34 cellular contexts compared by ENCODE assay signal in the genomic region with DNA sequence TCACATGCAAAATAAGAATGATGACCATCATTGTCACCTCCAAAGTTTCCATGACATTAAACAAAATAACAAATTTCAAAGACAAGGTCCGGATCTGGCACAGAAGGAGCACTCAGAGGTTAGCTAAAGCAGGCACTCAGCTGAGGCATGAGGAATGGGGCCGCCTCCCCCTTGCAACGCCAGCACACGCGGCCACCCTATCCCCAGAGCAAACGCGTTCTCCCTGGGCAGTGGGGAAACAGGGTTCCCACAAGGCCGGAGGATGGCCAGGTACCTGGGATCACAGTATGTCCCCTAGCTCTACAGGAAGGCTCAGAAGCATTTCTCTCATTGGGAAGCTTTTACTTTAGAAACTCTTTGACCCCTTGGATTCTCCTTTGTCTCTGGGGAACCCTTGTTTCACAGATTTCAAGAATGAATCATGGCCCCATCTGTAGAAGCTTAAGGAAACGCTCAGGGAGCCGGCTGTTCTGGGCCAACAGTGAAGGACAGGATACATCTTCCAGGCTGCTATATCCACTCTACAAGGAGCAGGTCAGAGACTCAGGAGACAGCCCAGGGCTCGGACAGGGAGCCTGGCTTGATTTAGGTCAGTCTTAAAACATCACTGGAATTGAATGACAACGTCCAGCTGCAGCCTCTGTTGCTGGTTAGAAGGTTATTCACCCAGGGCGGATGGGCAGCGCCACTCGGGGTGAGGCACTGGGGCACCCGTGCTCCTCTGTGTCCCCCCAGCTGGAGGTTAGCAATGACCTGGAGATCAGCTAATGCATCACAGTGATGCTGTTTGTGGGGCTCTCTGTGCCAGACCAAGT.
"Had no signal": no experiment of that assay in that cellular context is flagged by ENCODE, and none has a peak within 500 bp of the region (broad histone marks: within the 10 kb centered on the region; RNA-seq: fewer than 3 reads in every experiment).

No MANE protein-coding gene starts in this region.

- ATAC-seq: activated CD4-positive, CD25-positive, alpha-beta regulatory T cell treated with anti-CD3 and anti-CD28 coated beads, Interleukin-2, amount 50 U/mL, for 24 hours; activated CD8-positive, alpha-beta T cell treated with anti-CD3 and anti-CD28 coated beads for 36 hours; activated naive CD8-positive, alpha-beta T cell treated with anti-CD3 and anti-CD28 coated beads, Interleukin-2, amount 50 U/mL, for 24 hours; activated T-cell treated with anti-CD3 and anti-CD28 coated beads, Interleukin-2, amount 50 U/mL, for 4 hours; activated T-helper 17 cell treated with anti-CD3 and anti-CD28 coated beads, Interleukin-2, amount 50 U/mL, for 72 hours; esophagus mucosa; T-helper 17 cell had no signal

- H3K27ac Mint-ChIP-seq: activated B cell treated with CpG ODN at 0.5 μM for 24 hours; activated CD8-positive, alpha-beta T cell treated with anti-CD3 and anti-CD28 coated beads for 36 hours; activated naive CD8-positive, alpha-beta T cell; activated naive CD8-positive, alpha-beta T cell treated with anti-CD3 and anti-CD28 coated beads, Interleukin-2, amount 50 U/mL, for 24 hours; activated T-helper 17 cell treated with anti-CD3 and anti-CD28 coated beads, Interleukin-2, amount 50 U/mL, for 72 hours; brain; dendritic cell treated with granulocyte-macrophage colony-stimulating factor and Interleukin-4, amounts not matched to agents 40 ng/mL and 50 ng/mL, for 4 days; endodermal cell; T-helper 17 cell; T-helper 2 cell treated with Interferon-gamma antibody and Interleukin-4, amounts not matched to agents 5 μg/mL and 100 μg/mL, for 36 hours had no signal

- H3K4me1 Mint-ChIP-seq: activated B cell treated with CpG ODN at 0.5 μM for 24 hours; activated naive CD8-positive, alpha-beta T cell treated with anti-CD3 and anti-CD28 coated beads, Interleukin-2, amount 50 U/mL, for 24 hours; activated T-helper 17 cell treated with anti-CD3 and anti-CD28 coated beads, Interleukin-2, amount 50 U/mL, for 72 hours; endodermal cell had no signal

- H3K27me3 Mint-ChIP-seq: activated B cell treated with CpG ODN at 0.5 μM for 24 hours; dendritic cell treated with granulocyte-macrophage colony-stimulating factor and Interleukin-4, amounts not matched to agents 40 ng/mL and 50 ng/mL, for 4 days had no signal

- H3K4me1 ChIP-seq: adrenal gland, ascending aorta had no signal

- H3K9me3 ChIP-seq: adrenal gland, ascending aorta had no signal

- H3K4me3 Mint-ChIP-seq: activated B cell treated with CpG ODN at 0.5 μM for 24 hours; activated CD8-positive, alpha-beta T cell treated with anti-CD3 and anti-CD28 coated beads for 36 hours; activated naive CD8-positive, alpha-beta T cell; activated naive CD8-positive, alpha-beta T cell treated with anti-CD3 and anti-CD28 coated beads, Interleukin-2, amount 50 U/mL, for 24 hours; activated T-cell treated with anti-CD3 and anti-CD28 coated beads, Interleukin-2, amount 50 U/mL, for 4 hours; activated T-helper 17 cell treated with anti-CD3 and anti-CD28 coated beads, Interleukin-2, amount 50 U/mL, for 72 hours; brain; dendritic cell treated with granulocyte-macrophage colony-stimulating factor and Interleukin-4, amounts not matched to agents 40 ng/mL and 50 ng/mL, for 4 days; endodermal cell; T-helper 17 cell; T-helper 2 cell treated with Interferon-gamma antibody and Interleukin-4, amounts not matched to agents 5 μg/mL and 100 μg/mL, for 36 hours had no signal

- H3K9me3 Mint-ChIP-seq: activated B cell treated with CpG ODN at 0.5 μM for 24 hours; activated CD8-positive, alpha-beta T cell treated with anti-CD3 and anti-CD28 coated beads for 36 hours; activated naive CD8-positive, alpha-beta T cell treated with anti-CD3 and anti-CD28 coated beads, Interleukin-2, amount 50 U/mL, for 24 hours; activated T-cell treated with anti-CD3 and anti-CD28 coated beads, Interleukin-2, amount 50 U/mL, for 4 hours; activated T-helper 17 cell treated with anti-CD3 and anti-CD28 coated beads, Interleukin-2, amount 50 U/mL, for 72 hours; dendritic cell treated with granulocyte-macrophage colony-stimulating factor and Interleukin-4, amounts not matched to agents 40 ng/mL and 50 ng/mL, for 4 days; endodermal cell; T-helper 2 cell treated with Interferon-gamma antibody and Interleukin-4, amounts not matched to agents 5 μg/mL and 100 μg/mL, for 36 hours had no signal

- H3K27me3 ChIP-seq: ascending aorta had no signal

- H3K4me3 ChIP-seq: adrenal gland, ascending aorta, coronary artery, dorsolateral prefrontal cortex had no signal

- H3K36me3 ChIP-seq: adrenal gland, ascending aorta, WERI-Rb-1 had no signal

- DNase-seq: activated B cell treated with CpG ODN at 0.5 μM for 24 hours; activated CD4-positive, alpha-beta T cell treated with anti-CD3 and anti-CD28 coated beads for 48 hours; activated CD4-positive, alpha-beta T cell treated with anti-CD3 and anti-CD28 coated beads, Interleukin-2, amount 50 U/mL, for 1 hour; activated CD4-positive, alpha-beta T cell treated with anti-CD3 and anti-CD28 coated beads, Interleukin-2, amount 50 U/mL, for 48 hours; activated CD8-positive, alpha-beta memory T cell treated with anti-CD3 and anti-CD28 coated beads for 24 hours; activated CD8-positive, alpha-beta T cell treated with anti-CD3 and anti-CD28 coated beads for 36 hours; activated effector memory CD4-positive, alpha-beta T cell treated with Interleukin-2 at 50 U/mL for 16 hours; activated gamma-delta T cell treated with Interleukin-2 at 50 U/mL for 16 hours; activated naive CD4-positive, alpha-beta T cell treated with anti-CD3 and anti-CD28 coated beads, Interleukin-2, amount 50 U/mL, for 16 hours; activated naive CD4-positive, alpha-beta T cell treated with Interleukin-2 at 50 U/mL for 16 hours; activated naive CD8-positive, alpha-beta T cell treated with anti-CD3 and anti-CD28 coated beads, Interleukin-2, amount 50 U/mL, for 24 hours; activated T-cell treated with anti-CD3 and anti-CD28 coated beads, Interleukin-2, amount 50 U/mL, for 4 hours; adrenal gland; amygdala; central memory CD4-positive, alpha-beta T cell; cerebellar nuclear complex; effector memory CD4-positive, alpha-beta T cell; endodermal cell; foreskin fibroblast; glutamatergic neuron; T-helper 1 cell; T-helper 17 cell; T1000; WERI-Rb-1 had no signal

- H3K36me3 Mint-ChIP-seq: activated naive CD8-positive, alpha-beta T cell; brain had no signal

- H3K27ac ChIP-seq: adrenal gland, ascending aorta, coronary artery, dorsolateral prefrontal cortex, WERI-Rb-1 had no signal
